In genomic region chr11:68082478-68082877, GRCh38 we compare ENCODE assay signal across 31 cellular contexts.
"Had no signal": no experiment of that assay in that cellular context is flagged by ENCODE, and none has a peak within 500 bp of the region (broad histone marks: within the 10 kb centered on the region; RNA-seq: fewer than 3 reads in every experiment).

No MANE protein-coding gene starts in this region.

- H3K4me1 Mint-ChIP-seq: activated CD4-positive, alpha-beta T cell treated with anti-CD3 and anti-CD28 coated beads, Interleukin-2, amount 10 ng/mL, durations not matched to agents 24 days and 14 days; activated naive CD8-positive, alpha-beta T cell treated with anti-CD3 and anti-CD28 coated beads for 36 hours; stimulated activated naive CD8-positive, alpha-beta T cell treated with anti-CD3 and anti-CD28 coated beads, Interleukin-15, amount 100 ng/mL, for 72 hours had no signal

- H3K4me1 ChIP-seq: adrenal gland, ascending aorta, tibial nerve had no signal

- DNase-seq: activated CD4-positive, alpha-beta memory T cell treated with anti-CD3 and anti-CD28 coated beads for 36 hours; activated CD4-positive, alpha-beta T cell treated with anti-CD3 and anti-CD28 coated beads, Interleukin-2, amount 10 ng/mL, durations not matched to agents 24 days and 14 days; activated CD4-positive, CD25-positive, alpha-beta regulatory T cell treated with anti-CD3 and anti-CD28 coated beads, Interleukin-2, amount 50 U/mL, for 72 hours; activated CD8-positive, alpha-beta memory T cell treated with anti-CD3 and anti-CD28 coated beads, Interleukin-2, amount 50 U/mL, for 4 hours; activated effector memory CD4-positive, alpha-beta T cell treated with anti-CD3 and anti-CD28 coated beads, Interleukin-2, amount 50 U/mL, for 16 hours; activated naive CD4-positive, alpha-beta T cell treated with anti-CD3 and anti-CD28 coated beads for 36 hours; activated naive CD8-positive, alpha-beta T cell treated with anti-CD3 and anti-CD28 coated beads for 36 hours; activated T-cell treated with anti-CD3 and anti-CD28 coated beads, Interleukin-2, amount 50 U/mL, for 1 hour; brain microvascular endothelial cell; caudate nucleus; hypothalamus; immature natural killer cell; kidney; left colon; lower lobe of right lung; mucosa of descending colon; nephron progenitor cell; sigmoid colon; small intestine; stimulated activated CD4-positive, alpha-beta T cell treated with anti-CD3 and anti-CD28 coated beads, Interleukin-1b, Interleukin-23, amount 100 ng/mL, for 48 hours; stimulated activated CD4-positive, alpha-beta T cell treated with anti-CD3 and anti-CD28 coated beads, Interleukin-4, amount 100 ng/mL, for 4 hours; stimulated activated CD8-positive, alpha-beta memory T cell treated with anti-CD3 and anti-CD28 coated beads, Interleukin-4, amount 100 ng/mL, for 48 hours; stimulated activated naive CD8-positive, alpha-beta T cell treated with anti-CD3 and anti-CD28 coated beads, Interleukin-15, amount 100 ng/mL, for 72 hours; T-helper 9 cell had no signal

- H3K4me3 Mint-ChIP-seq: activated CD4-positive, alpha-beta memory T cell treated with anti-CD3 and anti-CD28 coated beads for 36 hours; activated CD4-positive, alpha-beta T cell treated with anti-CD3 and anti-CD28 coated beads, Interleukin-2, amount 10 ng/mL, durations not matched to agents 24 days and 14 days; activated naive CD4-positive, alpha-beta T cell treated with anti-CD3 and anti-CD28 coated beads for 36 hours; activated naive CD8-positive, alpha-beta T cell treated with anti-CD3 and anti-CD28 coated beads for 36 hours; activated T-helper 1 cell treated with anti-CD3 and anti-CD28 coated beads, Interleukin-12 subunit alpha, Interleukin-12 subunit beta, Interleukin-2, Interleukin-4 antibody, amounts not matched to agents 30 ng/mL and 10 ng/mL and 1 ng/mL, durations not matched to agents 14 hours and 24 hours and 36 hours; immature natural killer cell; nephron progenitor cell; stimulated activated memory B cell treated with anti-CD40 and anti-IgM and Interleukin-4, amounts not matched to agents 10 μg/mL and 1 μg/mL and 100 μg/mL, for 72 hours; stimulated activated naive CD8-positive, alpha-beta T cell treated with anti-CD3 and anti-CD28 coated beads, Interleukin-15, amount 100 ng/mL, for 72 hours; T-helper 1 cell treated with Interleukin-12 subunit alpha and Interleukin-12 subunit beta and Interleukin-4 antibody, amounts not matched to agents 30 μg/mL and 1 μg/mL, for 36 hours had no signal

- H3K9me3 Mint-ChIP-seq: activated CD4-positive, alpha-beta memory T cell treated with anti-CD3 and anti-CD28 coated beads for 36 hours; activated CD4-positive, alpha-beta T cell treated with anti-CD3 and anti-CD28 coated beads, Interleukin-2, amount 10 ng/mL, durations not matched to agents 24 days and 14 days; activated naive CD4-positive, alpha-beta T cell treated with anti-CD3 and anti-CD28 coated beads for 36 hours; activated naive CD8-positive, alpha-beta T cell treated with anti-CD3 and anti-CD28 coated beads for 36 hours; activated T-helper 1 cell treated with anti-CD3 and anti-CD28 coated beads, Interleukin-12 subunit alpha, Interleukin-12 subunit beta, Interleukin-2, Interleukin-4 antibody, amounts not matched to agents 30 ng/mL and 10 ng/mL and 1 ng/mL, durations not matched to agents 14 hours and 24 hours and 36 hours; immature natural killer cell; nephron progenitor cell; stimulated activated memory B cell treated with anti-CD40 and anti-IgM and Interleukin-4, amounts not matched to agents 10 μg/mL and 1 μg/mL and 100 μg/mL, for 72 hours; stimulated activated naive CD8-positive, alpha-beta T cell treated with anti-CD3 and anti-CD28 coated beads, Interleukin-15, amount 100 ng/mL, for 72 hours; T-helper 1 cell treated with Interleukin-12 subunit alpha and Interleukin-12 subunit beta and Interleukin-4 antibody, amounts not matched to agents 30 μg/mL and 1 μg/mL, for 36 hours had no signal

- H3K27me3 Mint-ChIP-seq: activated CD4-positive, alpha-beta memory T cell treated with anti-CD3 and anti-CD28 coated beads for 36 hours; activated CD4-positive, alpha-beta T cell treated with anti-CD3 and anti-CD28 coated beads, Interleukin-2, amount 10 ng/mL, durations not matched to agents 24 days and 14 days; activated naive CD8-positive, alpha-beta T cell treated with anti-CD3 and anti-CD28 coated beads for 36 hours; stimulated activated memory B cell treated with anti-CD40 and anti-IgM and Interleukin-4, amounts not matched to agents 10 μg/mL and 1 μg/mL and 100 μg/mL, for 72 hours; stimulated activated naive CD8-positive, alpha-beta T cell treated with anti-CD3 and anti-CD28 coated beads, Interleukin-15, amount 100 ng/mL, for 72 hours had no signal

- H3K4me3 ChIP-seq: adrenal gland, ascending aorta, lower lobe of right lung, mucosa of descending colon, sigmoid colon, tibial nerve had no signal

- H3K27ac Mint-ChIP-seq: activated CD4-positive, alpha-beta memory T cell treated with anti-CD3 and anti-CD28 coated beads for 36 hours; activated CD4-positive, alpha-beta T cell treated with anti-CD3 and anti-CD28 coated beads, Interleukin-2, amount 10 ng/mL, durations not matched to agents 24 days and 14 days; activated naive CD4-positive, alpha-beta T cell treated with anti-CD3 and anti-CD28 coated beads for 36 hours; activated naive CD8-positive, alpha-beta T cell treated with anti-CD3 and anti-CD28 coated beads for 36 hours; activated T-helper 1 cell treated with anti-CD3 and anti-CD28 coated beads, Interleukin-12 subunit alpha, Interleukin-12 subunit beta, Interleukin-2, Interleukin-4 antibody, amounts not matched to agents 30 ng/mL and 10 ng/mL and 1 ng/mL, durations not matched to agents 14 hours and 24 hours and 36 hours; immature natural killer cell; stimulated activated memory B cell treated with anti-CD40 and anti-IgM and Interleukin-4, amounts not matched to agents 10 μg/mL and 1 μg/mL and 100 μg/mL, for 72 hours; stimulated activated naive CD8-positive, alpha-beta T cell treated with anti-CD3 and anti-CD28 coated beads, Interleukin-15, amount 100 ng/mL, for 72 hours; T-helper 1 cell treated with Interleukin-12 subunit alpha and Interleukin-12 subunit beta and Interleukin-4 antibody, amounts not matched to agents 30 μg/mL and 1 μg/mL, for 36 hours had no signal

- H3K27me3 ChIP-seq: adrenal gland, ascending aorta, brain microvascular endothelial cell, neutrophil, sigmoid colon, tibial nerve had no signal

- H3K27ac ChIP-seq: adrenal gland, ascending aorta, brain microvascular endothelial cell, lower lobe of right lung, neutrophil, sigmoid colon, tibial nerve had no signal

- H3K9me3 ChIP-seq: adrenal gland, ascending aorta, lower lobe of right lung, mucosa of descending colon, neutrophil, sigmoid colon, tibial nerve had no signal

- H3K36me3 ChIP-seq: ascending aorta, brain microvascular endothelial cell had no signal

- H3K36me3 Mint-ChIP-seq: activated CD4-positive, alpha-beta memory T cell treated with anti-CD3 and anti-CD28 coated beads for 36 hours; activated naive CD8-positive, alpha-beta T cell treated with anti-CD3 and anti-CD28 coated beads for 36 hours had no signal

- ATAC-seq: left colon; mucosa of descending colon; stimulated activated memory B cell treated with anti-CD40 and anti-IgM and Interleukin-4, amounts not matched to agents 10 μg/mL and 1 μg/mL and 100 μg/mL, for 72 hours; stimulated activated naive CD8-positive, alpha-beta T cell treated with anti-CD3 and anti-CD28 coated beads, Interleukin-15, amount 100 ng/mL, for 72 hours had no signal
